24 cellular contexts compared by ENCODE assay signal in genomic region chr17:58028591-58028990, GRCh38.
"Had no signal": no experiment of that assay in that cellular context is flagged by ENCODE, and none has a peak within 500 bp of the region (broad histone marks: within the 10 kb centered on the region; RNA-seq: fewer than 3 reads in every experiment).

No MANE protein-coding gene starts in this region.

- H3K27me3 ChIP-seq: right atrium auricular region, testis had no signal

- H3K36me3 ChIP-seq: lower lobe of right lung, prostate gland, right atrium auricular region, stomach, tibial artery had no signal

- H3K27ac Mint-ChIP-seq: nephron progenitor cell, type B pancreatic cell had no signal

- H3K9me3 ChIP-seq: lower lobe of right lung, prostate gland, right atrium auricular region, stomach, testis, tibial artery had no signal

- H3K4me1 Mint-ChIP-seq: nephron progenitor cell had no signal

- FAIRE-seq: endometrium, frontal cortex, keratinocyte had no signal

- H3K4me1 ChIP-seq: lower lobe of right lung, prostate gland, right atrium auricular region, stomach, testis, tibial artery had no signal

- H3K4me3 Mint-ChIP-seq: naive thymus-derived CD8-positive, alpha-beta T cell; nephron progenitor cell; type B pancreatic cell had no signal

- H3K4me3 ChIP-seq: coronary artery, lower lobe of right lung, prostate gland, right atrium auricular region, smooth muscle cell, stomach, testis, tibial artery had no signal

- DNase-seq: dermis blood vessel endothelial cell; effector memory CD4-positive, alpha-beta T cell; head of caudate nucleus; left ventricle myocardium superior; lower lobe of right lung; naive thymus-derived CD8-positive, alpha-beta T cell; nephron progenitor cell; nucleus accumbens; stimulated activated CD4-positive, alpha-beta T cell treated with anti-CD3 and anti-CD28 coated beads, Interleukin-12 subunit alpha, Interleukin-12 subunit beta, amount 100 ng/mL, for 4 hours; stimulated activated CD4-positive, alpha-beta T cell treated with anti-CD3 and anti-CD28 coated beads, Interleukin-1b, Interleukin-23, amount 100 ng/mL, for 48 hours; stimulated activated CD4-positive, alpha-beta T cell treated with anti-CD3 and anti-CD28 coated beads, Interleukin-4, amount 100 ng/mL, for 1 hour; stimulated activated CD8-positive, alpha-beta memory T cell treated with anti-CD3 and anti-CD28 coated beads, Interleukin-4, amount 100 ng/mL, for 48 hours; stimulated activated naive CD4-positive, alpha-beta T cell treated with Interleukin-2 at 50 U/mL for 16 hours; stomach; testis; tibial artery had no signal

- H3K27ac ChIP-seq: coronary artery, lower lobe of right lung, prostate gland, right atrium auricular region, stomach, testis, tibial artery had no signal
